Comparison of ENCODE assay signal across 18 cellular contexts in genomic region chr3:143313598-143314188, GRCh38.
"Had no signal": no experiment of that assay in that cellular context is flagged by ENCODE, and none has a peak within 500 bp of the region (broad histone marks: within the 10 kb centered on the region; RNA-seq: fewer than 3 reads in every experiment).

No MANE protein-coding gene starts in this region.

- H3K27me3 ChIP-seq: SJSA1 had no signal

- H3K4me2 ChIP-seq: KMS-11 had no signal

- H3K9ac ChIP-seq: KMS-11 had no signal

- H3K9me3 ChIP-seq: SJSA1 had no signal

- H3K36me3 ChIP-seq: SJSA1 had no signal

- H3K4me3 ChIP-seq: SJSA1, SK-N-MC had no signal

- DNase-seq: IMR-90, Kasumi-1, MM.1S, NCI-H1092 treated with DMSO at 0.1 percent for 48 hours, NCI-H1436, NCI-H1930, NCI-H2081, NCI-H2227 treated with DMSO at 0.1 percent for 48 hours, NCI-H526 treated with DMSO at 0.1 percent for 48 hours, NCI-H748 treated with DMSO at 0.1 percent for 48 hours, Right ventricle myocardium superior, RPMI8226, SIG-M5 had no signal

- FAIRE-seq: HepG2, RCC 7860 had no signal

- H3K27ac ChIP-seq: KMS-11, SJSA1, SK-N-MC had no signal

- ATAC-seq: HepG2 had no signal

- H3K4me1 ChIP-seq: SJSA1 had no signal
